Comparison of ENCODE assay signal across 8 cellular contexts in the genomic region with DNA sequence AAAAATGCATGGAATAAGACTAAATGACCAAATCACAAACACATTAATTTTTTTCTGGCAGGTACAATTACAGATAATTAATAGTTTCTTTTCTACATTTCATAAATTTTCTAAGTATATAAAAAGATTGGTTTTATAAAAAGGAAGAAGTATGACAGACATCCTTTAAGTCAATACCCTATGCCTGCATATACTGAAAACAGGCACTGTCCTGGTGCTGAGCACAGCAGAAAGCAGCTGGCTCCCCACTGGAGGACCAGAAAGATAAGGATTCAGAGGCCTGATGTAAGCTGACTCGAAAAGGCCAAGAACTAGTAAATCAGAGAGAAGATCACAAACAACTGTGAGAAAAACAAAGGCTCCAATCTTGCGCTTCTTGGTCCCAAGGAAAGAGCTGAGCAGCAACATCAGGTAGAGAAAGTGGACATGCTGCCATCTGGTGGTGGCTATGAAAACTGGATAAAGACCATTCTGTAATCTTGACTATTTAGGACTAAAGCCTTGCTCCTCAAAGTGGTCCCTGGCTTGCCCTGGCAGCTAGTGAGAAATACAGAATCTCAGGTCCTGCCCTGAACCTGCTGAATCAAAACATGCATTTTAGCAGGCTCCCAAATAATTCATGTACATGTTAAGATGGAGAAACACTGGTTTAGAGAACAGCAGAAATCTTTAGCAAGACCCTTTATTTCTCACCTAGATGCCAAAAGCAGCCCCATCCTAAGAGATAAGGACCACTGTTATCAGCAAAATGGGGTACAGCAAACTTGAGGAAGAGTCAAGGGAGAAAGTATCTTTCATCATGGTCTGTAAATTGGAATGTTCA.
DNase-seq lines count a peak whose midpoint lies in the region; ATAC-seq and TF ChIP-seq lines count a peak whose summit lies in the region.

No MANE protein-coding gene starts in this region.

- no peaks in the 10 kb centered on the region for H3K27me3 ChIP-seq in dorsolateral prefrontal cortex

- H3K27ac ChIP-seq in dorsolateral prefrontal cortex = no peak overlapping the region

- intact Hi-C loops in dorsolateral prefrontal cortex (cut with DNase I) = loop anchor here in 1 of 2 donors (5.0 to 10.0 kb wide), 2 partner anchors 142 to 904 kb away; no protein-coding TSS in a partner anchor

- TF ChIP-seq CTCF in dorsolateral prefrontal cortex (IDR thresholded peaks at IDR 0.05 in 54 of 56, conservative IDR thresholded peaks at IDR 0.05 in 2 of 56; ENCODE audit: low read depth in 1 of 56, partially characterized antibody in 56 of 56) = peak; percentile 54 to 97 (median 84)

- H3K4me3 ChIP-seq in dorsolateral prefrontal cortex = peak overlapping the region in 1 of 59 donors; percentile 15

- DNase-seq in C1 segment of cervical spinal cord (lab: John Stamatoyannopoulos, UW) = peak in 8 of 14 donors; percentile 10 to 28 (median 17)
- peak; percentile 38 for DNase-seq in NCI-H345 (lab: John Stamatoyannopoulos, UW)
- DNase-seq in activated CD4-positive, alpha-beta T cell treated with anti-CD3 and anti-CD28 coated beads for 48 hours = peak; percentile 63
- peak in 5 of 10 donors; percentile 38 to 59 (median 44) for DNase-seq in dorsolateral prefrontal cortex
- peak; percentile 51 to 69 for DNase-seq in lung microvascular endothelial cell (ENCODE audit: low read depth in 2 of 2)
- peak; percentile 14 for DNase-seq in stimulated activated CD8-positive, alpha-beta memory T cell treated with anti-CD3 and anti-CD28 coated beads, Interleukin-7, amount 100 ng/mL, for 24 hours (ENCODE audit: low read depth)

- peak; percentile 68 for ATAC-seq in GM18873 (IDR thresholded peaks at IDR 0.05; ENCODE audit: low FRiP score, unreplicated experiment)
- peak; percentile 96 for ATAC-seq in HG03095 (IDR thresholded peaks at IDR 0.05; ENCODE audit: unreplicated experiment)
